Comparison of ENCODE assay signal across 9 cellular contexts in the genomic region with DNA sequence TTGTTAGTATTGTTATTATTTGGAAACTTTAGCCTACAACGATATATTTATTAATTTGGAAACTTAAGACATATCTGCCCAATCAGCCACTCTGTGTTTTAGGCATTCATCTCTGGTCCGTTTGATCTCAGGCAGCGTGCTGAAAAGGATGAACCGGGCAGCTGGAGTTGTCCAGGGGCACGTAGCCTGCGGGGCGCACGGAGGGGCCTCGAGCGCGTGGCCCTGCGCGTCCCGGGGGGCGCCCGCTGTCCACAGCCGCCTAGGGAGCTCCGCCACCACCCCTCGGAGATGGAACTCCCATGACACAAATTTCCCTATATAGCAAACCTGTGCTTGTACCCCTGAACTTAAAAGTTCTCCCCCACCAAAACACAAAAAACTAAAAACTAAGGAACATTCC. TPM values are rescaled to one million over a fixed set of nuclear protein-coding genes. Genes with fewer than 3 reads are reported as not detected.
DNase-seq lines count a peak whose midpoint lies in the region; ATAC-seq and TF ChIP-seq lines count a peak whose summit lies in the region.
"Had no signal": no experiment of that assay in that cellular context is flagged by ENCODE, and none has a peak within 500 bp of the region (broad histone marks: within the 10 kb centered on the region; RNA-seq: fewer than 3 reads in every experiment).

No MANE protein-coding gene starts in this region.

- no peaks in the 10 kb centered on the region for H3K4me1 ChIP-seq in mucosa of descending colon (ENCODE audit: low read depth)

- H3K4me1 Mint-ChIP-seq in T-helper 2 cell treated with Interferon-gamma antibody and Interleukin-4, amounts not matched to agents 5 μg/mL and 100 μg/mL, for 36 hours (ENCODE audit: low read depth): peaks cover 7% of the 10 kb centered on the region
- H3K4me1 Mint-ChIP-seq in activated CD4-positive, alpha-beta memory T cell treated with anti-CD3 and anti-CD28 coated beads, Interleukin-2, amount 10 ng/mL, durations not matched to agents 7 days and 5 days: peaks cover 21% of the 10 kb centered on the region
- H3K4me1 Mint-ChIP-seq in stimulated activated effector memory CD8-positive, alpha-beta T cell treated with anti-CD3 and anti-CD28 coated beads, Interleukin-12 subunit alpha, Interleukin-12 subunit beta, amount 100 ng/mL, for 72 hours: peaks cover 27% of the 10 kb centered on the region

- no peak for DNase-seq in T-helper 2 cell treated with Interferon-gamma antibody and Interleukin-4, amounts not matched to agents 5 μg/mL and 100 μg/mL, for 36 hours (ENCODE audit: low spot score)
- DNase-seq in T-helper 2 cell (no peak), mucosa of descending colon (no peak), dermis blood vessel endothelial cell (no peak), T1000 (lab: John Stamatoyannopoulos, UW) (no peak)
- no peak for DNase-seq in activated CD4-positive, alpha-beta memory T cell treated with anti-CD3 and anti-CD28 coated beads, Interleukin-2, amount 10 ng/mL, durations not matched to agents 7 days and 5 days
- no peak for DNase-seq in stimulated activated effector memory CD8-positive, alpha-beta T cell treated with anti-CD3 and anti-CD28 coated beads, Interleukin-12 subunit alpha, Interleukin-12 subunit beta, amount 100 ng/mL, for 72 hours (ENCODE audit: low spot score in 2 of 2)

- H3K9me3 Mint-ChIP-seq in T-helper 2 cell treated with Interferon-gamma antibody and Interleukin-4, amounts not matched to agents 5 μg/mL and 100 μg/mL, for 36 hours: peaks cover 5% of the 10 kb centered on the region
- peaks cover 5% of the 10 kb centered on the region for H3K9me3 Mint-ChIP-seq in activated CD4-positive, alpha-beta memory T cell treated with anti-CD3 and anti-CD28 coated beads, Interleukin-2, amount 10 ng/mL, durations not matched to agents 7 days and 5 days
- H3K9me3 Mint-ChIP-seq in stimulated activated effector memory CD8-positive, alpha-beta T cell treated with anti-CD3 and anti-CD28 coated beads, Interleukin-12 subunit alpha, Interleukin-12 subunit beta, amount 100 ng/mL, for 72 hours: peaks cover 3% of the 10 kb centered on the region

- intact Hi-C loops in mucosa of descending colon (cut with DNase I, micrococcal nuclease): loop anchor here in 1 of 2 donors (10.0 kb wide), 1 partner anchor 76 kb away; no protein-coding TSS in a partner anchor

- no peak overlapping the region for H3K27ac Mint-ChIP-seq in T-helper 2 cell treated with Interferon-gamma antibody and Interleukin-4, amounts not matched to agents 5 μg/mL and 100 μg/mL, for 36 hours
- H3K27ac Mint-ChIP-seq in activated CD4-positive, alpha-beta memory T cell treated with anti-CD3 and anti-CD28 coated beads, Interleukin-2, amount 10 ng/mL, durations not matched to agents 7 days and 5 days: no peak overlapping the region
- H3K27ac Mint-ChIP-seq in stimulated activated effector memory CD8-positive, alpha-beta T cell treated with anti-CD3 and anti-CD28 coated beads, Interleukin-12 subunit alpha, Interleukin-12 subunit beta, amount 100 ng/mL, for 72 hours: no peak overlapping the region

- no peaks in the 10 kb centered on the region for H3K9me3 ChIP-seq in mucosa of descending colon

- H3K36me3 ChIP-seq in mucosa of descending colon (ENCODE audit: low read depth): no peaks in the 10 kb centered on the region

- H3K4me3 ChIP-seq in iPS-11a (ENCODE audit: low read depth, low read length) (peak overlapping the region; percentile 38), mucosa of descending colon (no peak overlapping the region)
- H3K4me3 ChIP-seq: SK-N-MC had no signal

- no peak for ATAC-seq in stimulated activated effector memory CD8-positive, alpha-beta T cell treated with anti-CD3 and anti-CD28 coated beads, Interleukin-12 subunit alpha, Interleukin-12 subunit beta, amount 100 ng/mL, for 72 hours
- ATAC-seq in mucosa of descending colon: no peak

- no peaks in the 10 kb centered on the region for H3K36me3 Mint-ChIP-seq in T-helper 2 cell treated with Interferon-gamma antibody and Interleukin-4, amounts not matched to agents 5 μg/mL and 100 μg/mL, for 36 hours (ENCODE audit: low read depth)
- peaks cover 7% of the 10 kb centered on the region for H3K36me3 Mint-ChIP-seq in activated CD4-positive, alpha-beta memory T cell treated with anti-CD3 and anti-CD28 coated beads, Interleukin-2, amount 10 ng/mL, durations not matched to agents 7 days and 5 days (ENCODE audit: low read depth)
- no peaks in the 10 kb centered on the region for H3K36me3 Mint-ChIP-seq in stimulated activated effector memory CD8-positive, alpha-beta T cell treated with anti-CD3 and anti-CD28 coated beads, Interleukin-12 subunit alpha, Interleukin-12 subunit beta, amount 100 ng/mL, for 72 hours

- no peak for TF ChIP-seq CTCF in mucosa of descending colon (IDR thresholded peaks at IDR 0.05)

- peak overlapping the region; percentile 63 for H3K4me3 Mint-ChIP-seq in T-helper 2 cell treated with Interferon-gamma antibody and Interleukin-4, amounts not matched to agents 5 μg/mL and 100 μg/mL, for 36 hours
- peak overlapping the region; percentile 67 for H3K4me3 Mint-ChIP-seq in activated CD4-positive, alpha-beta memory T cell treated with anti-CD3 and anti-CD28 coated beads, Interleukin-2, amount 10 ng/mL, durations not matched to agents 7 days and 5 days
- H3K4me3 Mint-ChIP-seq in stimulated activated effector memory CD8-positive, alpha-beta T cell treated with anti-CD3 and anti-CD28 coated beads, Interleukin-12 subunit alpha, Interleukin-12 subunit beta, amount 100 ng/mL, for 72 hours: peak overlapping the region; percentile 59

- POLR2A ChIA-PET in activated CD4-positive, alpha-beta memory T cell treated with anti-CD3 and anti-CD28 coated beads, Interleukin-2, amount 10 ng/mL, durations not matched to agents 7 days and 5 days (lab: Charles Lee): interaction anchor here (1.0 to 4.3 kb wide), 3 partner anchors 25 to 31 kb away, joined by 3 to 19 read pairs (median 4); a partner anchor contains a TSS

- peaks cover 17% of the 10 kb centered on the region for H3K27me3 Mint-ChIP-seq in T-helper 2 cell treated with Interferon-gamma antibody and Interleukin-4, amounts not matched to agents 5 μg/mL and 100 μg/mL, for 36 hours (ENCODE audit: low read depth)
- H3K27me3 Mint-ChIP-seq in activated CD4-positive, alpha-beta memory T cell treated with anti-CD3 and anti-CD28 coated beads, Interleukin-2, amount 10 ng/mL, durations not matched to agents 7 days and 5 days: peaks cover 34% of the 10 kb centered on the region

- CTCF ChIA-PET in activated CD4-positive, alpha-beta memory T cell treated with anti-CD3 and anti-CD28 coated beads, Interleukin-2, amount 10 ng/mL, durations not matched to agents 7 days and 5 days (lab: Charles Lee): interaction anchor here (0.7 to 2.9 kb wide), 16 partner anchors 10 to 140 kb away, joined by 3 to 34 read pairs (median 6); no protein-coding TSS in a partner anchor

RNA-seq across cellular contexts. Expression of a gene that starts 24.3 kb away (rescaled TPM):
- total RNA-seq in activated CD4-positive, alpha-beta memory T cell treated with anti-CD3 and anti-CD28 coated beads, Interleukin-2, amount 10 ng/mL, durations not matched to agents 7 days and 5 days: 100 to 1,000 TPM; 253 to 272 TPM
- total RNA-seq in mucosa of descending colon (10 to 100 TPM in 2 of 3 donors, 1 to 10 TPM in 1; 7.7 to 54.7 (median 14.0) TPM), dermis blood vessel endothelial cell (7.3 and 49.0 TPM in 2 replicates)
